ENCODE assay signal across 1 cellular context in genomic region chr6:114419175-114419574, GRCh38.
TF ChIP-seq lines count a peak whose summit lies in the region.

No MANE protein-coding gene starts in this region.

TF ChIP-seq in HepG2, 621 proteins besides CTCF, POLR2A, EP300 and RAD21 (continued from another document):
- TF ChIP-seq NR2F6 (IDR thresholded peaks at IDR 0.05) (peak; percentile 13; the same call in 1 of the 2 replicates), NR2F6 (CRISPR knock-in tag; IDR thresholded peaks at IDR 0.05) (0 out of 2 replicates have a peak, but pooled peaks have one; percentile 16), KMT2A (CRISPR knock-in tag; IDR thresholded peaks at IDR 0.05) (no peak), RBM39 (IDR thresholded peaks at IDR 0.05; ENCODE audit: low read depth, low read length, poor library complexity, severe bottlenecking) (no peak), RARA (CRISPR knock-in tag; IDR thresholded peaks at IDR 0.05) (peak; percentile 41; the same call in 1 of the 2 replicates), ZNF879 (CRISPR knock-in tag; IDR thresholded peaks at IDR 0.05) (no peak), ARID5B (CRISPR knock-in tag; IDR thresholded peaks at IDR 0.05) (peak; percentile 66)
